ENCODE assay signal across 16 cellular contexts in the genomic region with DNA sequence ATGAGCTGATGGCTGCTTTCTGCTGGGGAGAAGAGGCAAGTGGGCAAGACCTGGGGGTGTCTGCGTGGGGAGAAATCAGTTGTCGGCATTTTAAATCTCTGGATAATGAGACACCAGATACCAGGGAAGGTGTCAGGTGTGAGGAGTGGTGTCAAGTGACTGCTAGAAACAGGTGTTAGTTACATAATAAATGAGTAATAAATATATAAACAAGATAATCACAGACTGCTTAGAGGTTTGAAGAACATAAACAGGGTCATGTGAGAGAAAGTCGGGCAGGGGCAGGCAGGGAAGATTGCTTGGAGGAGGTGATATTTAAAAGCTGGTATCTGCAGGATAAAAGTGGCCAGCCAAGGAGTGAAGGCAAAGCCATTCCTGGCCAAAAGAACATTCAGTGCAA.
DNase-seq lines count a peak whose midpoint lies in the region; ATAC-seq and TF ChIP-seq lines count a peak whose summit lies in the region.
"Had no signal": no experiment of that assay in that cellular context is flagged by ENCODE, and none has a peak within 500 bp of the region (broad histone marks: within the 10 kb centered on the region; RNA-seq: fewer than 3 reads in every experiment).

No MANE protein-coding gene starts in this region.

- peaks cover 3% of the 10 kb centered on the region for H3K36me3 Mint-ChIP-seq in endodermal cell (ENCODE audit: low read depth)
- H3K36me3 Mint-ChIP-seq: CD8-positive, alpha-beta T cell had no signal

- H3K4me3 ChIP-seq in endodermal cell (ENCODE audit: low read length) (no peak overlapping the region), psoas muscle (no peak overlapping the region)
- H3K4me3 ChIP-seq: BLaER1 treated with 17β-estradiol and CSF1 and Interleukin-3, amounts not matched to agents 10 nM and 100 nM; GM23248; HAP-1 had no signal

- intact Hi-C loops in psoas muscle (cut with DNase I), result no loop called here

- H3K9me3 ChIP-seq in endodermal cell (ENCODE audit: control insufficient read depth, low read length) (no peaks in the 10 kb centered on the region), psoas muscle (no peaks in the 10 kb centered on the region)
- H3K9me3 ChIP-seq: HAP-1 had no signal

- WGBS in endodermal cell (ENCODE audit: insufficient coverage in 1 of 2, insufficient read length in 1 of 2), 2 experiments, result 83 to 90% methylated on average over 1 to 3 of the region's 3 CpGs
- 18 to 36% (median 29%) methylated on average over 3 of the region's 3 CpGs for WGBS in psoas muscle, 3 donors

- ATAC-seq in psoas muscle, result peak in 3 of 4 donors; percentile 34 to 67 (median 48)
- ATAC-seq in stimulated activated naive CD8-positive, alpha-beta T cell treated with anti-CD3 and anti-CD28 coated beads, Interleukin-15, Interleukin-2, amounts not matched to agents 100 U/mL and 50 U/mL, for 24 hours, result no peak
- ATAC-seq: CD8-positive, alpha-beta T cell had no signal

- H3K4me3 Mint-ChIP-seq in endodermal cell, result no peak overlapping the region
- H3K4me3 Mint-ChIP-seq: B cell; CD8-positive, alpha-beta T cell had no signal

- TF ChIP-seq CTCF in endodermal cell (conservative IDR thresholded peaks at IDR 0.05), result no peak
- no peak for TF ChIP-seq CTCF in psoas muscle (IDR thresholded peaks at IDR 0.05)

- no peak overlapping the region for H3K27ac Mint-ChIP-seq in endodermal cell
- H3K27ac Mint-ChIP-seq: B cell; CD8-positive, alpha-beta T cell had no signal

- H3K36me3 ChIP-seq in endodermal cell (ENCODE audit: control insufficient read depth, insufficient read depth, low read length) (no peaks in the 10 kb centered on the region), psoas muscle (ENCODE audit: insufficient read depth in 1 of 2, low read depth in 1 of 2) (no peaks in the 10 kb centered on the region)
- H3K36me3 ChIP-seq: BLaER1 treated with 17β-estradiol and CSF1 and Interleukin-3, amounts not matched to agents 10 nM and 100 nM; HAP-1 had no signal

- DNase-seq in NCI-H2107 treated with DMSO at 0.1 percent for 48 hours (lab: John Stamatoyannopoulos, UW; ENCODE audit: unreplicated experiment) (peak; percentile 10), NCI-H2107 (lab: John Stamatoyannopoulos, UW) (no peak), NCI-H2171 treated with DMSO at 0.1 percent for 48 hours (lab: John Stamatoyannopoulos, UW) (peak; percentile 91), endodermal cell (peak; percentile 28), psoas muscle (no peak), NCI-H446 (lab: John Stamatoyannopoulos, UW) (no peak)
- no peak for DNase-seq in activated effector memory CD4-positive, alpha-beta T cell treated with Interleukin-2 at 50 U/mL for 16 hours
- no peak for DNase-seq in stimulated activated naive CD8-positive, alpha-beta T cell treated with anti-CD3 and anti-CD28 coated beads, Interleukin-15, Interleukin-2, amounts not matched to agents 100 U/mL and 50 U/mL, for 24 hours
- DNase-seq: Calu3; CD8-positive, alpha-beta T cell; DMS79 treated with DMSO at 0.1 percent for 48 hours; GF-D8; GM23248 had no signal

- no peak overlapping the region for H3K9ac ChIP-seq in endodermal cell (ENCODE audit: extremely low read depth, low read length, poor library complexity, severe bottlenecking)
- H3K9ac ChIP-seq: BLaER1 treated with 17β-estradiol and CSF1 and Interleukin-3, amounts not matched to agents 10 nM and 100 nM; GM23248 had no signal

- H3K27me3 ChIP-seq in endodermal cell (ENCODE audit: control insufficient read depth, insufficient read depth, low read length, poor library complexity, severe bottlenecking) (no peaks in the 10 kb centered on the region), psoas muscle (ENCODE audit: insufficient read depth in 3 of 3, low read length in 2 of 3) (no peaks in the 10 kb centered on the region)
- H3K27me3 ChIP-seq: BLaER1 treated with 17β-estradiol and CSF1 and Interleukin-3, amounts not matched to agents 10 nM and 100 nM had no signal

- peaks cover 2% of the 10 kb centered on the region for H3K4me1 ChIP-seq in endodermal cell (ENCODE audit: control insufficient read depth, insufficient read depth, low read length)
- peaks cover 15% of the 10 kb centered on the region for H3K4me1 ChIP-seq in psoas muscle
- H3K4me1 ChIP-seq: HAP-1 had no signal

- no peaks in the 10 kb centered on the region for H3K9me3 Mint-ChIP-seq in endodermal cell
- H3K9me3 Mint-ChIP-seq: CD8-positive, alpha-beta T cell had no signal

- H3K4me1 Mint-ChIP-seq in endodermal cell, result peaks cover 9% of the 10 kb centered on the region

- H3K27me3 Mint-ChIP-seq in endodermal cell (ENCODE audit: insufficient read depth), result peaks cover 5% of the 10 kb centered on the region

- no peak overlapping the region for H3K27ac ChIP-seq in endodermal cell (ENCODE audit: low read depth, low read length)
- no peak overlapping the region for H3K27ac ChIP-seq in psoas muscle
- H3K27ac ChIP-seq: BLaER1 treated with 17β-estradiol and CSF1 and Interleukin-3, amounts not matched to agents 10 nM and 100 nM; GM23248 had no signal

Comparison
In these comparisons a context has a peak if more than half of its experiments do, and no peak if none do; other contexts are left out.
1. DNase-seq: peak in NCI-H2107 treated with DMSO at 0.1 percent for 48 hours (single experiment), NCI-H2171 treated with DMSO at 0.1 percent for 48 hours (single experiment) and endodermal cell (single experiment); none in NCI-H2107 (single experiment), psoas muscle (0 of 2), NCI-H446 (0 of 2), activated effector memory CD4-positive, alpha-beta T cell treated with Interleukin-2 at 50 U/mL for 16 hours (single experiment) and stimulated activated naive CD8-positive, alpha-beta T cell treated with anti-CD3 and anti-CD28 coated beads, Interleukin-15, Interleukin-2, amounts not matched to agents 100 U/mL and 50 U/mL, for 24 hours (single experiment).